Comparison of ENCODE assay signal across 24 cellular contexts in the genomic region with DNA sequence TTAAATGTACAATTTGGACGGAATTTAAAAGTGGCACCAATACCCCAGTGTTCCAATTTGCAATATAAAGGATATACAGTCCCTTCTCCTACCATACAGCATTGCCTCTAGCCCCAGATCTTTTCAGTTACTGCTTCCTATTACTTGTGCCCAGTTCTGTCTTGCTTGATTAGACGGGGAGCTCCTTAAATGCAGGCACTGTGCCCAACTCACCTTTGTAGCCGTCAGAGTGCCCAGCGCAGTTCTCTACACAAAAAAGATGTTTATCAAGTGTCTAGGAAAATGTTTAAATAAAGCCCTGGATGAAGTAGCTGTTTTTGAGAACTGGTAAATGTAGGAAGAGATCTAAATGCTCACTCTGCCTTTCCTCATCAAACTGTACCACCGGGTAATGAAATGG. TPM values are rescaled to one million over a fixed set of nuclear protein-coding genes. Genes with fewer than 3 reads are reported as not detected.
"Had no signal": no experiment of that assay in that cellular context is flagged by ENCODE, and none has a peak within 500 bp of the region (broad histone marks: within the 10 kb centered on the region; RNA-seq: fewer than 3 reads in every experiment).

No MANE protein-coding gene starts in this region.

- H3K4me1 Mint-ChIP-seq: nephron had no signal

- H3K27me3 ChIP-seq: body of pancreas, left lung, upper lobe of left lung had no signal

- H3K4me3 ChIP-seq: body of pancreas, coronary artery, left lung, mucosa of descending colon, skin epidermis, upper lobe of left lung had no signal

- H3K27ac ChIP-seq: body of pancreas, coronary artery, left lung, skin epidermis, upper lobe of left lung had no signal

- DNase-seq: activated B cell treated with CpG ODN at 0.5 μM for 24 hours; activated CD4-positive, alpha-beta T cell treated with anti-CD3 and anti-CD28 coated beads, Interleukin-2, amount 50 U/mL, for 48 hours; amygdala; body of pancreas; caudate nucleus; hippocampal formation; kidney; left lung; mammary epithelial cell; mucosa of descending colon; nucleus accumbens; right cardiac atrium; SHP77; SK-N-SH; stimulated activated CD4-positive, alpha-beta T cell treated with anti-CD3 and anti-CD28 coated beads, Interleukin-15, amount 100 ng/mL, for 24 hours; stimulated activated CD4-positive, alpha-beta T cell treated with anti-CD3 and anti-CD28 coated beads, Interleukin-4, amount 100 ng/mL, for 24 hours; stimulated activated naive CD8-positive, alpha-beta T cell treated with anti-CD3 and anti-CD28 coated beads, Interleukin-15, Interleukin-2, amounts not matched to agents 100 U/mL and 50 U/mL, for 24 hours; upper lobe of left lung had no signal

- H3K27me3 Mint-ChIP-seq: activated B cell treated with CpG ODN at 0.5 μM for 24 hours had no signal

- H3K9me3 ChIP-seq: body of pancreas, left lung, mucosa of descending colon, SK-N-SH, upper lobe of left lung had no signal

- ATAC-seq: body of pancreas; esophagus mucosa; left lung; mucosa of descending colon; right cardiac atrium; stimulated activated naive CD8-positive, alpha-beta T cell treated with anti-CD3 and anti-CD28 coated beads, Interleukin-15, Interleukin-2, amounts not matched to agents 100 U/mL and 50 U/mL, for 24 hours had no signal

- H3K4me3 Mint-ChIP-seq: activated B cell treated with CpG ODN at 0.5 μM for 24 hours, nephron had no signal

- H3K27ac Mint-ChIP-seq: activated B cell treated with CpG ODN at 0.5 μM for 24 hours, nephron, progenitor cell of endocrine pancreas had no signal

- H3K9me3 Mint-ChIP-seq: activated B cell treated with CpG ODN at 0.5 μM for 24 hours, nephron had no signal

RNA-seq across cellular contexts. Expression of a gene that starts 14.1 kb away (rescaled TPM):
- total RNA-seq: body of pancreas, progenitor cell of endocrine pancreas, temporal lobe had no signal
- polyA plus RNA-seq: SK-N-SH had no signal

RNA-seq across cellular contexts. Expression of a gene that starts 23.1 kb away (rescaled TPM):
- total RNA-seq: progenitor cell of endocrine pancreas had no signal
